ENCODE assay signal across 30 cellular contexts in genomic region chr7:88202799-88203198, GRCh38. TPM values are rescaled to one million over a fixed set of nuclear protein-coding genes. Genes with fewer than 3 reads are reported as not detected.
DNase-seq lines count a peak whose midpoint lies in the region; ATAC-seq and TF ChIP-seq lines count a peak whose summit lies in the region.
"Had no signal": no experiment of that assay in that cellular context is flagged by ENCODE, and none has a peak within 500 bp of the region (broad histone marks: within the 10 kb centered on the region; RNA-seq: fewer than 3 reads in every experiment).

No MANE protein-coding gene starts in this region.

- H3K9me3 ChIP-seq in hepatocyte (ENCODE audit: low read depth), result no peaks in the 10 kb centered on the region
- H3K9me3 ChIP-seq: adrenal gland; BLaER1 treated with 17β-estradiol and CSF1 and Interleukin-3, amounts not matched to agents 10 nM and 100 nM; left lung; ovary; SK-N-SH; upper lobe of right lung had no signal

- DNase-seq in DMS 273 (lab: John Stamatoyannopoulos, UW; ENCODE audit: unreplicated experiment) (peak; percentile 43), DMS 273 treated with DMSO at 0.1 percent for 48 hours (lab: John Stamatoyannopoulos, UW) (no peak), hepatocyte (ENCODE audit: low spot score) (no peak), retina (no peak)
- no peak for DNase-seq in activated naive CD8-positive, alpha-beta T cell treated with anti-CD3 and anti-CD28 coated beads for 36 hours
- DNase-seq: activated CD4-positive, CD25-positive, alpha-beta regulatory T cell treated with anti-CD3 and anti-CD28 coated beads, Interleukin-2, amount 50 U/mL, for 72 hours; activated gamma-delta T cell treated with Interleukin-2 at 50 U/mL for 16 hours; adrenal gland; COR-L47; DMS79; endodermal cell; GDM1; islet precursor cell; left lung; mesenchymal stem cell; NCI-H1048; NK-92 treated with Interleukin-12 subunit alpha and Interleukin-12 subunit beta, amount 100 ng/mL, for 24 hours; ovary; SK-N-SH; stimulated activated CD4-positive, alpha-beta T cell treated with anti-CD3 and anti-CD28 coated beads, Interleukin-15, amount 100 ng/mL, for 24 hours; upper lobe of right lung had no signal

- peaks cover 19% of the 10 kb centered on the region for H3K4me1 Mint-ChIP-seq in activated naive CD8-positive, alpha-beta T cell treated with anti-CD3 and anti-CD28 coated beads for 36 hours

- H4K20me1 ChIP-seq in hepatocyte (ENCODE audit: insufficient read depth, poor library complexity, severe bottlenecking), result no peaks in the 10 kb centered on the region
- H4K20me1 ChIP-seq: BLaER1 treated with 17β-estradiol and CSF1 and Interleukin-3, amounts not matched to agents 10 nM and 100 nM had no signal

- H3K9me2 ChIP-seq in hepatocyte (replicated peaks; ENCODE audit: insufficient read depth), result no peaks in the 10 kb centered on the region
- H3K9me2 ChIP-seq: SK-N-SH had no signal

- H3K27me3 ChIP-seq in hepatocyte, result no peaks in the 10 kb centered on the region
- H3K27me3 ChIP-seq: adrenal gland; BLaER1 treated with 17β-estradiol and CSF1 and Interleukin-3, amounts not matched to agents 10 nM and 100 nM; left lung; ovary; upper lobe of right lung had no signal

- no peak overlapping the region for H2AFZ ChIP-seq in hepatocyte

- no peak overlapping the region for H3K27ac ChIP-seq in hepatocyte
- H3K27ac ChIP-seq: 22Rv1; BLaER1 treated with 17β-estradiol and CSF1 and Interleukin-3, amounts not matched to agents 10 nM and 100 nM; left lung; ovary; upper lobe of right lung had no signal

- H3K36me3 Mint-ChIP-seq in activated naive CD8-positive, alpha-beta T cell treated with anti-CD3 and anti-CD28 coated beads for 36 hours, result peaks cover 24% of the 10 kb centered on the region

- H3K36me3 ChIP-seq in hepatocyte (replicated peaks; ENCODE audit: insufficient read depth, low read depth), result no peaks in the 10 kb centered on the region
- H3K36me3 ChIP-seq: ovary had no signal

- no peak overlapping the region for H3K4me2 ChIP-seq in hepatocyte
- H3K4me2 ChIP-seq: BLaER1 treated with 17β-estradiol and CSF1 and Interleukin-3, amounts not matched to agents 10 nM and 100 nM; SK-N-SH had no signal

- H3K27ac Mint-ChIP-seq in activated naive CD8-positive, alpha-beta T cell treated with anti-CD3 and anti-CD28 coated beads for 36 hours, result peak overlapping the region; percentile 61
- H3K27ac Mint-ChIP-seq: dendritic cell treated with granulocyte-macrophage colony-stimulating factor and Interleukin-4, amounts not matched to agents 40 ng/mL and 50 ng/mL, for 4 days; endodermal cell; stimulated activated memory B cell treated with anti-CD40 and anti-IgM and Interleukin-4, amounts not matched to agents 10 μg/mL and 1 μg/mL and 100 μg/mL, for 72 hours; T-helper 1 cell treated with Interleukin-12 subunit alpha and Interleukin-12 subunit beta and Interleukin-4 antibody, amounts not matched to agents 30 μg/mL and 1 μg/mL, for 36 hours had no signal

- H3K4me3 ChIP-seq in hepatocyte, result no peak overlapping the region
- H3K4me3 ChIP-seq: adrenal gland; BLaER1 treated with 17β-estradiol and CSF1 and Interleukin-3, amounts not matched to agents 10 nM and 100 nM; left lung; ovary; upper lobe of right lung had no signal

- 88% methylated on average over 3 of the region's 3 CpGs for WGBS in hepatocyte (ENCODE audit: low lambda C conversion rate, missing lambda C conversion rate)

- H3K4me3 Mint-ChIP-seq in activated naive CD8-positive, alpha-beta T cell treated with anti-CD3 and anti-CD28 coated beads for 36 hours, result no peak overlapping the region
- H3K4me3 Mint-ChIP-seq: dendritic cell treated with granulocyte-macrophage colony-stimulating factor and Interleukin-4, amounts not matched to agents 40 ng/mL and 50 ng/mL, for 4 days; endodermal cell; neural crest cell; stimulated activated memory B cell treated with anti-CD40 and anti-IgM and Interleukin-4, amounts not matched to agents 10 μg/mL and 1 μg/mL and 100 μg/mL, for 72 hours; T-helper 1 cell treated with Interleukin-12 subunit alpha and Interleukin-12 subunit beta and Interleukin-4 antibody, amounts not matched to agents 30 μg/mL and 1 μg/mL, for 36 hours had no signal

- ATAC-seq in HG02885 (IDR thresholded peaks at IDR 0.05; ENCODE audit: poor library complexity, unreplicated experiment), result peak; percentile 33
- ATAC-seq in HG03571 (IDR thresholded peaks at IDR 0.05; ENCODE audit: unreplicated experiment), result no peak
- ATAC-seq: left lung; stimulated activated memory B cell treated with anti-CD40 and anti-IgM and Interleukin-4, amounts not matched to agents 10 μg/mL and 1 μg/mL and 100 μg/mL, for 72 hours; upper lobe of right lung had no signal

- no peaks in the 10 kb centered on the region for H3K79me2 ChIP-seq in hepatocyte

- H3K9me3 Mint-ChIP-seq in activated naive CD8-positive, alpha-beta T cell treated with anti-CD3 and anti-CD28 coated beads for 36 hours, result no peaks in the 10 kb centered on the region
- H3K9me3 Mint-ChIP-seq: dendritic cell treated with granulocyte-macrophage colony-stimulating factor and Interleukin-4, amounts not matched to agents 40 ng/mL and 50 ng/mL, for 4 days; endodermal cell; neural crest cell; stimulated activated memory B cell treated with anti-CD40 and anti-IgM and Interleukin-4, amounts not matched to agents 10 μg/mL and 1 μg/mL and 100 μg/mL, for 72 hours; T-helper 1 cell treated with Interleukin-12 subunit alpha and Interleukin-12 subunit beta and Interleukin-4 antibody, amounts not matched to agents 30 μg/mL and 1 μg/mL, for 36 hours had no signal

- H3K27me3 Mint-ChIP-seq in activated naive CD8-positive, alpha-beta T cell treated with anti-CD3 and anti-CD28 coated beads for 36 hours, result no peaks in the 10 kb centered on the region
- H3K27me3 Mint-ChIP-seq: dendritic cell treated with granulocyte-macrophage colony-stimulating factor and Interleukin-4, amounts not matched to agents 40 ng/mL and 50 ng/mL, for 4 days; stimulated activated memory B cell treated with anti-CD40 and anti-IgM and Interleukin-4, amounts not matched to agents 10 μg/mL and 1 μg/mL and 100 μg/mL, for 72 hours had no signal

- no peaks in the 10 kb centered on the region for H3K4me1 ChIP-seq in hepatocyte (ENCODE audit: insufficient read depth)
- H3K4me1 ChIP-seq: BLaER1 treated with 17β-estradiol and CSF1 and Interleukin-3, amounts not matched to agents 10 nM and 100 nM; left lung; upper lobe of right lung had no signal

- TF ChIP-seq CTCF in GM12872 (IDR thresholded peaks at IDR 0.05; ENCODE audit: insufficient read depth, low read depth, low read length), result 0 out of 3 replicates have a peak, but pooled peaks have one; percentile 1
- no peak for TF ChIP-seq CTCF in hepatocyte (IDR thresholded peaks at IDR 0.05; ENCODE audit: poor library complexity)

RNA-seq across cellular contexts. Expression of gene SRI, which starts 17.0 kb away (rescaled TPM):
- 100 to 1,000 TPM; 201 to 206 TPM for total RNA-seq in activated naive CD8-positive, alpha-beta T cell treated with anti-CD3 and anti-CD28 coated beads for 36 hours
- 111 and 116 TPM in 2 replicates for total RNA-seq in hepatocyte
- 213 and 228 TPM in 2 replicates for polyA plus RNA-seq in hepatocyte
